In the genomic region with DNA sequence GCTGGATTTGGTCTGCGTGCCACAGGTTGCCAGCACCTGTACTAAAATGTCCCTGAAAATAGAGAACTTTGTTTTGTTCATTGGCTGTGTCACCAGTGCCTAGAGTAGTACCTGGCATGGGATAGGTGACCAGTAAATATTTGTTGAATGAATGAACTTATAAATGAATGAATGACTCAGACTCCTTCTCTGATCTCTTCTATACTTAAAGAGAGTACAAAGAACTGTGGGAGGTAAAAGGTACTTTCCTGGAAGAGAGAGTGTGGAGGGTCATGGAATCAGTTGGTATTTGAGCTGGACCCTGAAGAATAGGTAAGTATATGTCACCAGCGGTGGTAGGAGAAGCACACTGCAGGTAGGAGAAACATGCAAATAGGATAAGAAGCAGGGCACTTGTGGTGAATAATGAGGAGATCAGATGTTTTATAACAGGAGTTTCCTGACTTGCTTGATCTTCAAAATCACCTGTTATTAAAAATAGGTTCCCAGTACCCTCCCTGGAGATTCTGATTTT, we compare ENCODE assay signal across 1 cellular context.
TF ChIP-seq lines count a peak whose summit lies in the region.

No MANE protein-coding gene starts in this region.

TF ChIP-seq in HepG2, 621 proteins besides CTCF, POLR2A, EP300 and RAD21 (continued from another document):
- TF ChIP-seq ZNF615 (CRISPR knock-in tag; IDR thresholded peaks at IDR 0.05; ENCODE audit: borderline replicate concordance) = no peak
- TF ChIP-seq STAG1 (CRISPR knock-in tag; IDR thresholded peaks at IDR 0.05) = peak; percentile 16; the same call in 1 of the 2 replicates
